In the genomic region with DNA sequence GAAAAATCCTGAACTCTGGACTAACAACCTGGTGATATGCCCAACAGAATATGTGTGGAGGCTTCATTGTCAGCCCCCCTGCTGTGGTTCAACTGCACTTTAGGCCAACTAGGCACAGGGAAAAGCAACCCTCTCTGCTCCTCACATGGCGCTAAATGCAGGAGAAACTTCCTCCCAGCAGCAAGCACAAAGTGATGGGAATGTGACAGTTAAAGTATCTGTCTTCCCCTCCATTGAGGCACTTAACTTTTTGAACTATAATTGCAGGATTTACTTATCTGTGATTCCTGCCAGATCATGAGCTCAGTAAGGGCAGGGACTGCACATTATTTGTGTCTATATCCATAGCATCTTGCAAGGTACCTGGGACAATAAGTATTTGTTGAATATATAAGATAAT, we compare ENCODE assay signal across 3 cellular contexts.
"Had no signal": no experiment of that assay in that cellular context is flagged by ENCODE, and none has a peak within 500 bp of the region (broad histone marks: within the 10 kb centered on the region; RNA-seq: fewer than 3 reads in every experiment).

No MANE protein-coding gene starts in this region.

- DNase-seq: GDM1, GF-D8 had no signal

- H3K4me3 ChIP-seq: GM12878 had no signal

- ATAC-seq: GM12878 had no signal
